18 cellular contexts compared by ENCODE assay signal in the genomic region with DNA sequence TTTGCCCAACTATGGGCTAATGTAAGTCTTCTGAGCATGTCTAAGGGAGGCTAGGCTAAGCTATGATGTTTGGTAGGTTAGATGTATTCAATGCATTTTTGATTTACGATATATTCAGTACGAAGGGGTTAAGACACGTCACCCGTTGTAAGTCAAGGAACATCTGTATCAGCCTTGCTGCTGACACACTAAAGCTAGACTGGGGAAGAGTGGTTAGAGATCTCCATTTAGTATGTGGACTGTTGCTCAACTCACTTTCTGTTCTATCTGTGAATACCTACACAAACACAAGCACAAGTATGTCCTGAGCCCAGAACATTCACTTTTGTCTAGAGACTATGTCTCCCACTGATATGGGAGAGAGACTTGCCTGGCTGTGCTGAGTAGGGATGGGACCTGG.
DNase-seq lines count a peak whose midpoint lies in the region; ATAC-seq and TF ChIP-seq lines count a peak whose summit lies in the region.
"Had no signal": no experiment of that assay in that cellular context is flagged by ENCODE, and none has a peak within 500 bp of the region (broad histone marks: within the 10 kb centered on the region; RNA-seq: fewer than 3 reads in every experiment).

No MANE protein-coding gene starts in this region.

- H2BK15ac ChIP-seq in IMR-90 (ENCODE audit: low read depth, low read length), result peak overlapping the region; percentile 53; the same call in 1 of the 3 replicates

- peaks cover 24 to 37% (median 29%) of the 10 kb centered on the region in 4 donors for H3K4me1 Mint-ChIP-seq in CD4-positive, alpha-beta memory T cell
- H3K4me1 Mint-ChIP-seq in activated naive CD8-positive, alpha-beta T cell treated with anti-CD3 and anti-CD28 coated beads, Interleukin-2, amount 50 U/mL, for 24 hours, result peaks cover 62% of the 10 kb centered on the region
- peaks cover 28% of the 10 kb centered on the region in 2 donors for H3K4me1 Mint-ChIP-seq in natural killer cell treated with Interleukin-12 subunit alpha and Interleukin-12 subunit beta and Interleukin-15 and Interleukin-18, amount 100 ng/mL, for 72 hours (ENCODE audit: low read depth in 2 of 2)

- no peak overlapping the region for H3K56ac ChIP-seq in IMR-90 (ENCODE audit: extremely low read depth, insufficient read depth, low read length)

- H3K9me3 Mint-ChIP-seq in CD4-positive, alpha-beta memory T cell, result peaks cover 0 to 6% (median 4%) of the 10 kb centered on the region in 8 donors
- H3K9me3 Mint-ChIP-seq in activated naive CD8-positive, alpha-beta T cell treated with anti-CD3 and anti-CD28 coated beads, Interleukin-2, amount 50 U/mL, for 24 hours, result peaks cover 7% of the 10 kb centered on the region
- H3K9me3 Mint-ChIP-seq in natural killer cell treated with Interleukin-12 subunit alpha and Interleukin-12 subunit beta and Interleukin-15 and Interleukin-18, amount 100 ng/mL, for 72 hours, result no peaks in the 10 kb centered on the region

- H3K18ac ChIP-seq in IMR-90 (ENCODE audit: low read depth, low read length), result peak overlapping the region; percentile 75; the same call in 1 of the 2 replicates

- ATAC-seq in IMR-90 (ENCODE audit: low read depth) (no peak), GM21381 (IDR thresholded peaks at IDR 0.05; ENCODE audit: unreplicated experiment) (no peak), HG02571 (IDR thresholded peaks at IDR 0.05; ENCODE audit: unreplicated experiment) (no peak), heart left ventricle (no peak)
- ATAC-seq in activated naive CD8-positive, alpha-beta T cell treated with anti-CD3 and anti-CD28 coated beads, Interleukin-2, amount 50 U/mL, for 24 hours, result peak; percentile 20
- ATAC-seq in natural killer cell treated with Interleukin-12 subunit alpha and Interleukin-12 subunit beta and Interleukin-15 and Interleukin-18, amount 100 ng/mL, for 72 hours, result peak; percentile 27 to 40
- ATAC-seq: esophagus mucosa had no signal

- no peaks in the 10 kb centered on the region for H3K27me3 Mint-ChIP-seq in CD4-positive, alpha-beta memory T cell
- H3K27me3 Mint-ChIP-seq in activated naive CD8-positive, alpha-beta T cell treated with anti-CD3 and anti-CD28 coated beads, Interleukin-2, amount 50 U/mL, for 24 hours, result no peaks in the 10 kb centered on the region
- no peaks in the 10 kb centered on the region for H3K27me3 Mint-ChIP-seq in natural killer cell treated with Interleukin-12 subunit alpha and Interleukin-12 subunit beta and Interleukin-15 and Interleukin-18, amount 100 ng/mL, for 72 hours

- no TSS peak for BruUV-seq in IMR-90 (replicated peaks; lab: Mats Ljungman, UMichigan)

- H4K8ac ChIP-seq in IMR-90 (ENCODE audit: low read depth in 2 of 2, low read length in 2 of 2), result no peak overlapping the region

- in situ Hi-C loops in IMR-90 (cut with MboI; ENCODE audit: low sequenced_read_pairs), result no loop called here

- POLR2A ChIA-PET in CD4-positive, alpha-beta memory T cell (lab: Charles Lee; ENCODE audit: partially characterized antibody), result interaction anchor here (0.6 to 12.2 kb wide), 3 partner anchors 25 to 67 kb away, joined by 4 to 365 read pairs (median 4); no protein-coding TSS in a partner anchor
- POLR2A ChIA-PET in IMR-90 (lab: Charles Lee; ENCODE audit: unreplicated experiment), result interaction anchor here (1.0 kb wide), 2 partner anchors 59 to 63 kb away, joined by 5 to 12 read pairs; no protein-coding TSS in a partner anchor

- no peak overlapping the region for H2AK9ac ChIP-seq in IMR-90 (replicated peaks; ENCODE audit: low read depth, low read length, poor library complexity)

- H3K27ac ChIP-seq in CD4-positive, alpha-beta memory T cell (ENCODE audit: low read depth, low read length), result no peak overlapping the region
- H3K27ac ChIP-seq in IMR-90 (ENCODE audit: insufficient read depth, low read length), result no peak overlapping the region
- H3K27ac ChIP-seq in heart left ventricle, result peak overlapping the region in 1 of 12 donors; percentile 16
- H3K27ac ChIP-seq: C4-2B, coronary artery, right atrium auricular region had no signal

- peak overlapping the region; percentile 84 for H3K14ac ChIP-seq in IMR-90 (replicated peaks; ENCODE audit: low read depth, low read length)

- CTCF ChIA-PET in CD4-positive, alpha-beta memory T cell (lab: Charles Lee; ENCODE audit: partially characterized antibody), result interaction anchor here (1.1 to 1.8 kb wide), 2 partner anchors 26 to 80 kb away, joined by 5 to 11 read pairs; no protein-coding TSS in a partner anchor
- CTCF ChIA-PET in IMR-90 (lab: Yijun Ruan, JAX), result interaction anchor here (0.6 kb wide), 1 partner anchor 53 kb away, joined by 8 read pairs; no protein-coding TSS in a partner anchor

- no peaks in the 10 kb centered on the region for H3K27me3 ChIP-seq in CD4-positive, alpha-beta memory T cell (ENCODE audit: insufficient read depth, low read length)
- no peaks in the 10 kb centered on the region for H3K27me3 ChIP-seq in IMR-90 (ENCODE audit: control insufficient read depth, insufficient read depth, low read length)
- H3K27me3 ChIP-seq in heart left ventricle, result no peaks in the 10 kb centered on the region
- H3K27me3 ChIP-seq: adrenal gland had no signal

- dilution Hi-C loops in IMR-90 (cut with HindIII; ENCODE audit: low sequenced_read_pairs, unreplicated experiment), result no loop called here

- peak overlapping the region; percentile 27 for H2BK5ac ChIP-seq in IMR-90 (ENCODE audit: low read depth, low read length, poor library complexity, severe bottlenecking)

- no peak overlapping the region for H3K9ac ChIP-seq in IMR-90 (ENCODE audit: low read depth, low read length)

- peak overlapping the region; percentile 22; the same call in 1 of the 2 replicates for H2BK120ac ChIP-seq in IMR-90 (ENCODE audit: low read depth, low read length)

- peaks cover 35 to 48% of the 10 kb centered on the region in 2 donors for H3K36me3 Mint-ChIP-seq in CD4-positive, alpha-beta memory T cell
- peaks cover 68% of the 10 kb centered on the region for H3K36me3 Mint-ChIP-seq in activated naive CD8-positive, alpha-beta T cell treated with anti-CD3 and anti-CD28 coated beads, Interleukin-2, amount 50 U/mL, for 24 hours (ENCODE audit: low read depth)
- peaks cover 22% of the 10 kb centered on the region for H3K36me3 Mint-ChIP-seq in natural killer cell treated with Interleukin-12 subunit alpha and Interleukin-12 subunit beta and Interleukin-15 and Interleukin-18, amount 100 ng/mL, for 72 hours

- peak overlapping the region; percentile 30 to 88 (median 76) for H3K27ac Mint-ChIP-seq in CD4-positive, alpha-beta memory T cell
- H3K27ac Mint-ChIP-seq in activated naive CD8-positive, alpha-beta T cell treated with anti-CD3 and anti-CD28 coated beads, Interleukin-2, amount 50 U/mL, for 24 hours, result peak overlapping the region; percentile 90
- peak overlapping the region; percentile 38 to 78 for H3K27ac Mint-ChIP-seq in natural killer cell treated with Interleukin-12 subunit alpha and Interleukin-12 subunit beta and Interleukin-15 and Interleukin-18, amount 100 ng/mL, for 72 hours

- no peak overlapping the region for H3K4me3 ChIP-seq in CD4-positive, alpha-beta memory T cell (ENCODE audit: low read length in 2 of 2)
- H3K4me3 ChIP-seq in IMR-90 (ENCODE audit: insufficient read depth, low read depth, low read length), result no peak overlapping the region
- no peak overlapping the region for H3K4me3 ChIP-seq in heart left ventricle
- H3K4me3 ChIP-seq: adrenal gland, coronary artery, GM12878, right atrium auricular region had no signal

- peak overlapping the region; percentile 49; the same call in 1 of the 2 replicates for H3K4ac ChIP-seq in IMR-90 (ENCODE audit: low read depth, low read length)

- DNase-seq in CD4-positive, alpha-beta memory T cell, result no peak
- DNase-seq in IMR-90 (no peak), D341Med (ENCODE audit: low spot score) (no peak), heart left ventricle (no peak)
- no peak for DNase-seq in activated naive CD8-positive, alpha-beta T cell treated with anti-CD3 and anti-CD28 coated beads, Interleukin-2, amount 50 U/mL, for 24 hours
- no peak for DNase-seq in natural killer cell treated with Interleukin-12 subunit alpha and Interleukin-12 subunit beta and Interleukin-15 and Interleukin-18, amount 100 ng/mL, for 72 hours (ENCODE audit: low spot score)
- DNase-seq: adrenal gland; EL; NCI-H2081; NCI-H69; stimulated activated CD4-positive, alpha-beta T cell treated with anti-CD3 and anti-CD28 coated beads, Interleukin-2, amount 100 ng/mL, for 48 hours had no signal

- TF ChIP-seq POLR2A in IMR-90 (IDR thresholded peaks at IDR 0.05; ENCODE audit: low read depth, low read length) (no peak), heart left ventricle (IDR thresholded peaks at IDR 0.05) (no peak)

- H2BK20ac ChIP-seq in IMR-90 (ENCODE audit: low read depth, low read length), result peak overlapping the region; percentile 38; the same call in 1 of the 2 replicates

- TF ChIP-seq CTCF in IMR-90 (conservative IDR thresholded peaks at IDR 0.05; ENCODE audit: low read depth, low read length) (no peak), heart left ventricle (IDR thresholded peaks at IDR 0.05) (no peak)

- peak overlapping the region; percentile 46; the same call in 1 of the 2 replicates for H3K23ac ChIP-seq in IMR-90 (ENCODE audit: low read depth, low read length)

- no peak overlapping the region for H2AFZ ChIP-seq in IMR-90 (replicated peaks; ENCODE audit: low read length, poor library complexity)

- peaks cover 33% of the 10 kb centered on the region for H3K4me1 ChIP-seq in CD4-positive, alpha-beta memory T cell (ENCODE audit: insufficient read depth, low read length)
- H3K4me1 ChIP-seq in IMR-90 (ENCODE audit: control insufficient read depth, insufficient read depth, low read length) (peaks cover 11% of the 10 kb centered on the region), heart left ventricle (peaks cover 0 to 17% (median 9%) of the 10 kb centered on the region in 12 donors)

- intact Hi-C loops in CD4-positive, alpha-beta memory T cell (cut with micrococcal nuclease), result no loop called here
- intact Hi-C loops in IMR-90 (cut with micrococcal nuclease) (no loop called here), heart left ventricle (cut with DNase I) (no loop called here)

- peak overlapping the region; percentile 19; the same call in 1 of the 2 replicates for H4K5ac ChIP-seq in IMR-90 (ENCODE audit: low read depth, low read length)

- H2AK5ac ChIP-seq in IMR-90 (ENCODE audit: low read depth, low read length), result peak overlapping the region; percentile 36; the same call in 1 of the 2 replicates

- H4K91ac ChIP-seq in IMR-90 (ENCODE audit: insufficient read depth, low read depth, low read length), result peak overlapping the region; percentile 43; the same call in 1 of the 2 replicates

- H3K79me1 ChIP-seq in IMR-90 (ENCODE audit: low read depth in 1 of 2, low read length in 2 of 2), result peaks cover 15 to 41% of the 10 kb centered on the region in 2 experiments

- H3K9me3 ChIP-seq in CD4-positive, alpha-beta memory T cell (ENCODE audit: control insufficient read depth in 1 of 2, low read length in 2 of 2), result no peaks in the 10 kb centered on the region
- H3K9me3 ChIP-seq in IMR-90 (ENCODE audit: control insufficient read depth, insufficient read depth, low read length) (0 out of 2 replicates have a peak, but pooled peaks cover 2% of the 10 kb centered on the region), heart left ventricle (peaks cover 0 to 9% (median 0%) of the 10 kb centered on the region in 12 donors)

- 80% methylated on average over 1 of the region's 4 CpGs; no CpG with 5 or more reads in 1 of the 2 experiments for WGBS in IMR-90 (ENCODE audit: extremely low coverage in 2 of 2, insufficient read length in 1 of 2), 2 experiments
- WGBS in heart left ventricle, 4 donors, result 92 to 100% (median 96%) methylated on average over 4 of the region's 4 CpGs

- no peaks in the 10 kb centered on the region for H3K9me1 ChIP-seq in IMR-90 (ENCODE audit: insufficient read depth, low read length)

- H4K20me1 ChIP-seq in IMR-90 (ENCODE audit: insufficient read depth, low read length), result no peaks in the 10 kb centered on the region

- peak overlapping the region in 2 of 8 donors; percentile 4 to 10 for H3K4me3 Mint-ChIP-seq in CD4-positive, alpha-beta memory T cell
- no peak overlapping the region for H3K4me3 Mint-ChIP-seq in activated naive CD8-positive, alpha-beta T cell treated with anti-CD3 and anti-CD28 coated beads, Interleukin-2, amount 50 U/mL, for 24 hours
- H3K4me3 Mint-ChIP-seq in natural killer cell treated with Interleukin-12 subunit alpha and Interleukin-12 subunit beta and Interleukin-15 and Interleukin-18, amount 100 ng/mL, for 72 hours, result no peak overlapping the region

- H3K4me2 ChIP-seq in IMR-90 (ENCODE audit: low read depth, low read length), result no peak overlapping the region

- peaks cover 6% of the 10 kb centered on the region for H3K36me3 ChIP-seq in CD4-positive, alpha-beta memory T cell (ENCODE audit: insufficient read depth, low read length)
- H3K36me3 ChIP-seq in IMR-90 (ENCODE audit: control insufficient read depth, insufficient read depth, low read length), result peaks cover 8% of the 10 kb centered on the region
- H3K36me3 ChIP-seq in heart left ventricle, result peaks cover 0 to 56% (median 39%) of the 10 kb centered on the region in 9 donors

- no peak for TF ChIP-seq RAD21 in IMR-90 (IDR thresholded peaks at IDR 0.05; ENCODE audit: low read length)

Comparison
In these comparisons a context has a peak if more than half of its experiments do, and no peak if none do; other contexts are left out.
1. ATAC-seq: peak in activated naive CD8-positive, alpha-beta T cell treated with anti-CD3 and anti-CD28 coated beads, Interleukin-2, amount 50 U/mL, for 24 hours (single experiment) and natural killer cell treated with Interleukin-12 subunit alpha and Interleukin-12 subunit beta and Interleukin-15 and Interleukin-18, amount 100 ng/mL, for 72 hours (2 of 2); none in IMR-90 (single experiment), GM21381 (single experiment), HG02571 (single experiment) and heart left ventricle (0 of 4).
2. Peak in every context shown above with its lines, with median percentiles within 50 percentile points of each other: H3K27ac Mint-ChIP-seq.